ENCODE assay signal across 9 cellular contexts in genomic region chr5:148403344-148403743, GRCh38. TPM values are rescaled to one million over a fixed set of nuclear protein-coding genes. Genes with fewer than 3 reads are reported as not detected.
DNase-seq lines count a peak whose midpoint lies in the region; ATAC-seq, FAIRE-seq and TF ChIP-seq lines count a peak whose summit lies in the region.
"Had no signal": no experiment of that assay in that cellular context is flagged by ENCODE, and none has a peak within 500 bp of the region (broad histone marks: within the 10 kb centered on the region; RNA-seq: fewer than 3 reads in every experiment).

No MANE protein-coding gene starts in this region.

- H3K27me3 ChIP-seq in stomach, result no peaks in the 10 kb centered on the region

- no peak for ATAC-seq in stimulated activated naive CD8-positive, alpha-beta T cell treated with anti-CD3 and anti-CD28 coated beads, Interleukin-15, Interleukin-2, amounts not matched to agents 100 U/mL and 50 U/mL, for 24 hours
- ATAC-seq in HG03025 (IDR thresholded peaks at IDR 0.05; ENCODE audit: low FRiP score, unreplicated experiment), result peak; percentile 94

- no peak for DNase-seq in stimulated activated naive CD8-positive, alpha-beta T cell treated with anti-CD3 and anti-CD28 coated beads, Interleukin-15, Interleukin-2, amounts not matched to agents 100 U/mL and 50 U/mL, for 24 hours
- DNase-seq in SK-N-MC (ENCODE audit: low read depth, low spot score), result no peak
- no peak for DNase-seq in kidney glomerular epithelial cell (lab: John Stamatoyannopoulos, UW)
- DNase-seq in D721Med (ENCODE audit: insufficient read length, low spot score), result no peak
- DNase-seq in stomach, result no peak
- no peak for DNase-seq in immature natural killer cell
- DNase-seq: stimulated activated CD4-positive, alpha-beta T cell treated with anti-CD3 and anti-CD28 coated beads, Interleukin-12 subunit alpha, Interleukin-12 subunit beta, amount 100 ng/mL, for 4 hours had no signal

- TF ChIP-seq POLR2A in stomach (IDR thresholded peaks at IDR 0.05), result no peak

- peaks cover 80% of the 10 kb centered on the region for H3K36me3 ChIP-seq in SK-N-MC (ENCODE audit: insufficient read depth, low read length)
- H3K36me3 ChIP-seq in stomach, result peaks cover 37 to 100% (median 96%) of the 10 kb centered on the region in 4 donors

- H3K27ac ChIP-seq in SK-N-MC (no peak overlapping the region), stomach (peak overlapping the region in 1 of 5 donors; percentile 61)

- no peak overlapping the region for H3K4me3 Mint-ChIP-seq in stimulated activated naive CD8-positive, alpha-beta T cell treated with anti-CD3 and anti-CD28 coated beads, Interleukin-15, Interleukin-2, amounts not matched to agents 100 ng/mL and 50 ng/mL, for 24 hours
- no peak overlapping the region for H3K4me3 Mint-ChIP-seq in immature natural killer cell

- no peaks in the 10 kb centered on the region for H3K9me3 Mint-ChIP-seq in stimulated activated naive CD8-positive, alpha-beta T cell treated with anti-CD3 and anti-CD28 coated beads, Interleukin-15, Interleukin-2, amounts not matched to agents 100 ng/mL and 50 ng/mL, for 24 hours
- no peaks in the 10 kb centered on the region for H3K9me3 Mint-ChIP-seq in immature natural killer cell

- TF ChIP-seq CTCF in D721Med (IDR thresholded peaks at IDR 0.05; ENCODE audit: insufficient read depth, missing control alignments) (no peak), stomach (IDR thresholded peaks at IDR 0.05) (no peak)

- peak overlapping the region; percentile 6 for H3K9ac ChIP-seq in SK-N-MC (ENCODE audit: insufficient read length)

- H3K4me3 ChIP-seq in SK-N-MC (no peak overlapping the region), stomach (no peak overlapping the region)

- H3K36me3 Mint-ChIP-seq in stimulated activated naive CD8-positive, alpha-beta T cell treated with anti-CD3 and anti-CD28 coated beads, Interleukin-15, Interleukin-2, amounts not matched to agents 100 ng/mL and 50 ng/mL, for 24 hours (ENCODE audit: low read depth), result peaks cover 92% of the 10 kb centered on the region
- peaks cover 30 to 60% (median 31%) of the 10 kb centered on the region in 3 donors for H3K36me3 Mint-ChIP-seq in immature natural killer cell

- peaks cover 0 to 51% (median 9%) of the 10 kb centered on the region in 4 donors for H3K4me1 ChIP-seq in stomach

- intact Hi-C loops in stomach (cut with DNase I; ENCODE audit: low total_unique reads), result no loop called here

- peaks cover 55% of the 10 kb centered on the region for H3K4me1 Mint-ChIP-seq in stimulated activated naive CD8-positive, alpha-beta T cell treated with anti-CD3 and anti-CD28 coated beads, Interleukin-15, Interleukin-2, amounts not matched to agents 100 ng/mL and 50 ng/mL, for 24 hours (ENCODE audit: low read depth)
- peaks cover 11 to 40% of the 10 kb centered on the region in 2 donors for H3K4me1 Mint-ChIP-seq in immature natural killer cell

- peak overlapping the region; percentile 72 for H3K27ac Mint-ChIP-seq in stimulated activated naive CD8-positive, alpha-beta T cell treated with anti-CD3 and anti-CD28 coated beads, Interleukin-15, Interleukin-2, amounts not matched to agents 100 ng/mL and 50 ng/mL, for 24 hours
- peak overlapping the region in 2 of 6 donors; percentile 15 to 57 for H3K27ac Mint-ChIP-seq in immature natural killer cell

- no peak for FAIRE-seq in D721Med (lab: Jason Lieb, UNC)

- TF ChIP-seq EP300 in stomach (IDR thresholded peaks at IDR 0.05), result no peak

- H3K27me3 Mint-ChIP-seq in stimulated activated naive CD8-positive, alpha-beta T cell treated with anti-CD3 and anti-CD28 coated beads, Interleukin-15, Interleukin-2, amounts not matched to agents 100 ng/mL and 50 ng/mL, for 24 hours, result no peaks in the 10 kb centered on the region
- H3K27me3 Mint-ChIP-seq in immature natural killer cell (ENCODE audit: low read depth in 3 of 3), result no peaks in the 10 kb centered on the region

- no peaks in the 10 kb centered on the region for H3K9me3 ChIP-seq in SK-N-MC (ENCODE audit: low read depth, low read length)
- H3K9me3 ChIP-seq in stomach, result no peaks in the 10 kb centered on the region

RNA-seq across cellular contexts. Expression of gene FBXO38, which starts 19.6 kb away (rescaled TPM):
- 100 to 1,000 TPM in 2 of 5 donors, 10 to 100 TPM in 3; 16.3 to 119 (median 45.5) TPM for total RNA-seq in stomach
- polyA plus RNA-seq in stomach (10 to 100 TPM; 10.7 to 15.6 (median 11.4) TPM), immature natural killer cell (10 to 100 TPM in 1 of 3 donors, 1 to 10 TPM in 2; 6.4 to 33.4 (median 10.0) TPM)
